Comparison of ENCODE assay signal across 14 cellular contexts in genomic region chr5:149675467-149676201, GRCh38. TPM values are rescaled to one million over a fixed set of nuclear protein-coding genes. Genes with fewer than 3 reads are reported as not detected.
DNase-seq lines count a peak whose midpoint lies in the region; ATAC-seq and TF ChIP-seq lines count a peak whose summit lies in the region.
"Had no signal": no experiment of that assay in that cellular context is flagged by ENCODE, and none has a peak within 500 bp of the region (broad histone marks: within the 10 kb centered on the region; RNA-seq: fewer than 3 reads in every experiment).

No MANE protein-coding gene starts in this region.

- DNase-seq in GM13976 (ENCODE audit: low spot score) (no peak), NCI-H446 treated with DMSO at 0.1 percent for 48 hours (lab: John Stamatoyannopoulos, UW) (peak; percentile 9), fibroblast of pulmonary artery (ENCODE audit: low read depth) (peak; percentile 8), NCI-H1417 treated with DMSO at 0.1 percent for 48 hours (lab: John Stamatoyannopoulos, UW) (no peak)
- DNase-seq in activated T-cell treated with anti-CD3 and anti-CD28 coated beads, Interleukin-2, amount 50 U/mL, for 72 hours = no peak
- DNase-seq: activated CD8-positive, alpha-beta memory T cell treated with anti-CD3 and anti-CD28 coated beads, Interleukin-2, amount 10 ng/mL, durations not matched to agents 7 days and 5 days; activated naive CD8-positive, alpha-beta T cell treated with anti-CD3 and anti-CD28 coated beads for 36 hours; GDM1; NCI-H526; stimulated activated CD4-positive, alpha-beta T cell treated with anti-CD3 and anti-CD28 coated beads, Interleukin-4, amount 100 ng/mL, for 1 hour had no signal

- peaks cover 0 to 4% of the 10 kb centered on the region in 2 donors for H3K36me3 Mint-ChIP-seq in activated T-cell treated with anti-CD3 and anti-CD28 coated beads, Interleukin-2, amount 50 U/mL, for 72 hours (ENCODE audit: insufficient read depth in 2 of 2)
- H3K36me3 Mint-ChIP-seq: activated CD8-positive, alpha-beta memory T cell treated with anti-CD3 and anti-CD28 coated beads, Interleukin-2, amount 10 ng/mL, durations not matched to agents 7 days and 5 days; activated naive CD8-positive, alpha-beta T cell treated with anti-CD3 and anti-CD28 coated beads for 36 hours had no signal

- peaks cover 63% of the 10 kb centered on the region for H3K4me1 ChIP-seq in mucosa of stomach (ENCODE audit: control insufficient read depth, insufficient read depth, low read length)
- H3K4me1 ChIP-seq: SJCRH30 had no signal

- H3K4me3 ChIP-seq in fibroblast of pulmonary artery (replicated peaks; ENCODE audit: low read depth, low read length) (no peak overlapping the region), mucosa of stomach (ENCODE audit: low read length) (no peak overlapping the region)
- H3K4me3 ChIP-seq: SJCRH30 had no signal

- H3K27ac Mint-ChIP-seq in activated T-cell treated with anti-CD3 and anti-CD28 coated beads, Interleukin-2, amount 50 U/mL, for 72 hours = no peak overlapping the region
- H3K27ac Mint-ChIP-seq: activated CD8-positive, alpha-beta memory T cell treated with anti-CD3 and anti-CD28 coated beads, Interleukin-2, amount 10 ng/mL, durations not matched to agents 7 days and 5 days; activated naive CD8-positive, alpha-beta T cell treated with anti-CD3 and anti-CD28 coated beads for 36 hours had no signal

- H3K9ac ChIP-seq in mucosa of stomach (ENCODE audit: low read length) = peak overlapping the region; percentile 50

- H3K27me3 ChIP-seq in mucosa of stomach (ENCODE audit: control insufficient read depth, insufficient read depth, low read length) = no peaks in the 10 kb centered on the region

- peaks cover 0 to 4% of the 10 kb centered on the region in 2 donors for H3K9me3 Mint-ChIP-seq in activated T-cell treated with anti-CD3 and anti-CD28 coated beads, Interleukin-2, amount 50 U/mL, for 72 hours
- H3K9me3 Mint-ChIP-seq: activated naive CD8-positive, alpha-beta T cell treated with anti-CD3 and anti-CD28 coated beads for 36 hours had no signal

- H3K36me3 ChIP-seq in mucosa of stomach (ENCODE audit: control insufficient read depth, insufficient read depth, low read length) = no peaks in the 10 kb centered on the region
- H3K36me3 ChIP-seq: SJCRH30 had no signal

- H3K4me1 Mint-ChIP-seq in activated T-cell treated with anti-CD3 and anti-CD28 coated beads, Interleukin-2, amount 50 U/mL, for 72 hours (ENCODE audit: low read depth) = no peaks in the 10 kb centered on the region
- H3K4me1 Mint-ChIP-seq: activated CD8-positive, alpha-beta memory T cell treated with anti-CD3 and anti-CD28 coated beads, Interleukin-2, amount 10 ng/mL, durations not matched to agents 7 days and 5 days; activated naive CD8-positive, alpha-beta T cell treated with anti-CD3 and anti-CD28 coated beads for 36 hours had no signal

- peaks cover 25% of the 10 kb centered on the region for H3K27me3 Mint-ChIP-seq in activated T-cell treated with anti-CD3 and anti-CD28 coated beads, Interleukin-2, amount 50 U/mL, for 72 hours (ENCODE audit: low read depth)

- no peaks in the 10 kb centered on the region for H3K9me3 ChIP-seq in mucosa of stomach (ENCODE audit: control insufficient read depth, low read length)
- H3K9me3 ChIP-seq: SJCRH30 had no signal

- no peak overlapping the region for H3K4me3 Mint-ChIP-seq in activated T-cell treated with anti-CD3 and anti-CD28 coated beads, Interleukin-2, amount 50 U/mL, for 72 hours
- H3K4me3 Mint-ChIP-seq: activated CD8-positive, alpha-beta memory T cell treated with anti-CD3 and anti-CD28 coated beads, Interleukin-2, amount 10 ng/mL, durations not matched to agents 7 days and 5 days; activated naive CD8-positive, alpha-beta T cell treated with anti-CD3 and anti-CD28 coated beads for 36 hours had no signal

- ATAC-seq in HG03571 (IDR thresholded peaks at IDR 0.05; ENCODE audit: unreplicated experiment) (no peak), HG03045 (IDR thresholded peaks at IDR 0.05; ENCODE audit: unreplicated experiment) (no peak)
- no peak for ATAC-seq in activated T-cell treated with anti-CD3 and anti-CD28 coated beads, Interleukin-2, amount 50 U/mL, for 72 hours (replicated peaks in 1 of 2)
- ATAC-seq: activated CD8-positive, alpha-beta memory T cell treated with anti-CD3 and anti-CD28 coated beads, Interleukin-2, amount 10 ng/mL, durations not matched to agents 7 days and 5 days had no signal

- TF ChIP-seq CTCF in GM13976 (IDR thresholded peaks at IDR 0.05; ENCODE audit: borderline replicate concordance, control extremely low read depth, extremely low read depth, insufficient read depth, missing control alignments) = peak; percentile 1
- TF ChIP-seq CTCF in fibroblast of pulmonary artery (IDR thresholded peaks at IDR 0.05; ENCODE audit: low read length, missing control alignments) = no peak

- in situ Hi-C loops in GM13976 (cut with MboI; ENCODE audit: low sequenced_read_pairs, unreplicated experiment) = no loop called here

RNA-seq across cellular contexts. Expression of gene PPARGC1B, which starts 54.5 kb away (rescaled TPM):
- 1 to 10 TPM; 3.1 to 5.2 TPM for total RNA-seq in activated T-cell treated with anti-CD3 and anti-CD28 coated beads, Interleukin-2, amount 50 U/mL, for 72 hours

Comparison
In these comparisons a context has a peak if more than half of its experiments do, and no peak if none do; other contexts are left out.
1. DNase-seq: peak in NCI-H446 treated with DMSO at 0.1 percent for 48 hours (single experiment) and fibroblast of pulmonary artery (single experiment); none in GM13976 (single experiment), NCI-H1417 treated with DMSO at 0.1 percent for 48 hours (single experiment) and activated T-cell treated with anti-CD3 and anti-CD28 coated beads, Interleukin-2, amount 50 U/mL, for 72 hours (0 of 2).